In genomic region chr5:88268414-88269184, GRCh38 we compare ENCODE assay signal across 8 cellular contexts. TPM values are rescaled to one million over a fixed set of nuclear protein-coding genes. Genes with fewer than 3 reads are reported as not detected.
DNase-seq lines count a peak whose midpoint lies in the region; ATAC-seq and TF ChIP-seq lines count a peak whose summit lies in the region.

Gene TMEM161B (minus strand): TSS chr5:88268845. CDS start chr5:88268723, 122 bp downstream.

- H3K27ac ChIP-seq in C4-2B = peak within 1 kb of the TSS; percentile 80

- peak within 1 kb of the TSS; percentile 98 for H3K27ac Mint-ChIP-seq in activated CD4-positive, alpha-beta T cell treated with anti-CD3 and anti-CD28 coated beads, Interleukin-2, amount 10 ng/mL, durations not matched to agents 24 days and 14 days

- ATAC-seq in GM19372 (IDR thresholded peaks at IDR 0.05; ENCODE audit: low read depth, unreplicated experiment) (peak; percentile 98), HG03521 (IDR thresholded peaks at IDR 0.05; ENCODE audit: unreplicated experiment) (peak; percentile 100), left lobe of liver (peak; percentile 99)

- intact Hi-C loops in activated CD4-positive, alpha-beta T cell treated with anti-CD3 and anti-CD28 coated beads, Interleukin-2, amount 10 ng/mL, durations not matched to agents 24 days and 14 days (cut with micrococcal nuclease) = loop anchor here (1.0 to 10.0 kb wide), 5 partner anchors 17 to 854 kb away; partner anchors contain the start of gene CCNH

- peak within 1 kb of the TSS; percentile 98 for H3K4me3 Mint-ChIP-seq in activated CD4-positive, alpha-beta T cell treated with anti-CD3 and anti-CD28 coated beads, Interleukin-2, amount 10 ng/mL, durations not matched to agents 24 days and 14 days

- peak; percentile 100 for DNase-seq in NCI-H69 (lab: John Stamatoyannopoulos, UW)
- DNase-seq in activated CD4-positive, alpha-beta T cell treated with anti-CD3 and anti-CD28 coated beads, Interleukin-2, amount 10 ng/mL, durations not matched to agents 24 days and 14 days = peak; percentile 98
- DNase-seq in cortex of kidney (lab: John Stamatoyannopoulos, UW) = peak; percentile 15
- peak; percentile 94 for DNase-seq in left lobe of liver (ENCODE audit: low spot score)
- peak; percentile 92 to 93 for DNase-seq in stimulated activated CD4-positive, alpha-beta T cell treated with anti-CD3 and anti-CD28 coated beads, Interleukin-2, amount 100 ng/mL, for 24 hours

- peaks cover 43% of the 10 kb centered on the region for H3K4me1 Mint-ChIP-seq in activated CD4-positive, alpha-beta T cell treated with anti-CD3 and anti-CD28 coated beads, Interleukin-2, amount 10 ng/mL, durations not matched to agents 24 days and 14 days

- peaks cover 62% of the 10 kb centered on the region for H3K36me3 Mint-ChIP-seq in activated CD4-positive, alpha-beta T cell treated with anti-CD3 and anti-CD28 coated beads, Interleukin-2, amount 10 ng/mL, durations not matched to agents 24 days and 14 days (ENCODE audit: low read depth)

- peaks cover 3% of the 10 kb centered on the region for H3K27me3 Mint-ChIP-seq in activated CD4-positive, alpha-beta T cell treated with anti-CD3 and anti-CD28 coated beads, Interleukin-2, amount 10 ng/mL, durations not matched to agents 24 days and 14 days

- peaks cover 3% of the 10 kb centered on the region for H3K9me3 Mint-ChIP-seq in activated CD4-positive, alpha-beta T cell treated with anti-CD3 and anti-CD28 coated beads, Interleukin-2, amount 10 ng/mL, durations not matched to agents 24 days and 14 days

- TF ChIP-seq CTCF in C4-2B (conservative IDR thresholded peaks at IDR 0.05) = no peak

RNA-seq across cellular contexts. Expression of gene TMEM161B, which starts in this region (rescaled TPM):
- total RNA-seq in activated CD4-positive, alpha-beta T cell treated with anti-CD3 and anti-CD28 coated beads, Interleukin-2, amount 10 ng/mL, durations not matched to agents 24 days and 14 days = 27.2 and 30.1 TPM in 2 replicates
- 7.3 TPM for total RNA-seq in left lobe of liver

Comparison
In these comparisons a context has a peak if more than half of its experiments do, and no peak if none do; other contexts are left out.
1. Peak in every context shown above with its lines: DNase-seq, ATAC-seq and H3K27ac ChIP-seq.
2. DNase-seq: peak in every context shown above with its lines; median percentile 100 in NCI-H69; 98 in activated CD4-positive, alpha-beta T cell treated with anti-CD3 and anti-CD28 coated beads, Interleukin-2, amount 10 ng/mL, durations not matched to agents 24 days and 14 days; 94 in left lobe of liver; 92 in stimulated activated CD4-positive, alpha-beta T cell treated with anti-CD3 and anti-CD28 coated beads, Interleukin-2, amount 100 ng/mL, for 24 hours; 15 in cortex of kidney.